Comparison of ENCODE assay signal across 1 cellular context in genomic region chr19:9768175-9769112, GRCh38.
TF ChIP-seq lines count a peak whose summit lies in the region.

ZNF846 (minus strand) TSS chr19:9768738; CDS start chr19:9764950, 3,788 bp downstream.

TF ChIP-seq in GM12878, 131 proteins besides CTCF, POLR2A, EP300 and RAD21 (continued from another document and continues in another):
- TF ChIP-seq PBX3 (IDR thresholded peaks at IDR 0.05; ENCODE audit: insufficient replicate concordance, low read depth, low read length) (no peak), CBX5 (IDR thresholded peaks at IDR 0.05; ENCODE audit: low read depth) (peak; percentile 95), FOXM1 (IDR thresholded peaks at IDR 0.05; ENCODE audit: low read depth, low read length) (no peak), IRF4 (IDR thresholded peaks at IDR 0.05; ENCODE audit: low read depth, low read length) (0 out of 2 replicates have a peak, but pooled peaks have one; percentile 25), MEF2A (IDR thresholded peaks at IDR 0.05; ENCODE audit: insufficient read depth, low read depth, low read length) (no peak), BCLAF1 (IDR thresholded peaks at IDR 0.05) (no peak), ZBTB33 (IDR thresholded peaks at IDR 0.05) (no peak), TCF7 (IDR thresholded peaks at IDR 0.05; ENCODE audit: borderline replicate concordance) (peak; percentile 12; the same call in 1 of the 2 replicates), NFXL1 (IDR thresholded peaks at IDR 0.05; ENCODE audit: borderline replicate concordance) (no peak), TCF12 (IDR thresholded peaks at IDR 0.05; ENCODE audit: low read depth, low read length) (peak; percentile 62; the same call in 1 of the 2 replicates), PML (IDR thresholded peaks at IDR 0.05; ENCODE audit: low read length) (peak; percentile 92), HCFC1 (IDR thresholded peaks at IDR 0.05; ENCODE audit: low read length) (peak; percentile 68), POLR2AphosphoS2 (IDR thresholded peaks at IDR 0.05; ENCODE audit: low read depth, low read length) (no peak), ZSCAN29 (IDR thresholded peaks at IDR 0.05) (no peak), HDGF (IDR thresholded peaks at IDR 0.05) (no peak), NR2C1 (IDR thresholded peaks at IDR 0.05) (peak; percentile 71), ATF2 (IDR thresholded peaks at IDR 0.05; ENCODE audit: low read length) (no peak), RUNX3 (IDR thresholded peaks at IDR 0.05; ENCODE audit: low read length) (peak; percentile 0; the same call in 1 of the 2 replicates), SPI1 (IDR thresholded peaks at IDR 0.05; ENCODE audit: borderline replicate concordance, insufficient read depth, low read depth, low read length) (peak; percentile 38; the same call in 1 of the 2 replicates), IRF3 (IDR thresholded peaks at IDR 0.05) (no peak), CBFB (IDR thresholded peaks at IDR 0.05; ENCODE audit: low read depth) (peak; percentile 51), SKIL (IDR thresholded peaks at IDR 0.05; ENCODE audit: low read depth, poor library complexity, severe bottlenecking) (no peak), RELA (IDR thresholded peaks at IDR 0.05; ENCODE audit: borderline replicate concordance, partially characterized antibody) (peak; percentile 29), E4F1 (IDR thresholded peaks at IDR 0.05; ENCODE audit: borderline replicate concordance, partially characterized antibody) (peak; percentile 65), SRF (IDR thresholded peaks at IDR 0.05; ENCODE audit: low read depth in 2 of 2, low read length in 2 of 2) (peak in 1 of 2 experiments; percentile 74; a peak in 2 of 4 replicates), HDAC2 (IDR thresholded peaks at IDR 0.05) (no peak), SMAD5 (IDR thresholded peaks at IDR 0.05; ENCODE audit: low read depth) (peak; percentile 60; the same call in 1 of the 2 replicates), ZBED1 (IDR thresholded peaks at IDR 0.05; ENCODE audit: borderline replicate concordance) (no peak), SMC3 (IDR thresholded peaks at IDR 0.05; ENCODE audit: borderline replicate concordance, low read length) (no peak), PKNOX1 (IDR thresholded peaks at IDR 0.05) (peak; percentile 63; the same call in 1 of the 2 replicates), MYB (IDR thresholded peaks at IDR 0.05; ENCODE audit: borderline replicate concordance, low read depth, low read length) (no peak), STAT3 (IDR thresholded peaks at IDR 0.05; ENCODE audit: low read depth, low read length) (no peak), IRF5 (IDR thresholded peaks at IDR 0.05; ENCODE audit: borderline replicate concordance) (no peak), SREBF2 (IDR thresholded peaks at IDR 0.05; ENCODE audit: low read length) (peak; percentile 50), RBBP5 (conservative IDR thresholded peaks at IDR 0.05) (no peak), MXI1 (IDR thresholded peaks at IDR 0.05; ENCODE audit: low read depth, low read length) (peak; percentile 59; the same call in 1 of the 2 replicates), RAD51 (IDR thresholded peaks at IDR 0.05) (no peak), CREM (IDR thresholded peaks at IDR 0.05; ENCODE audit: low read depth) (peak; percentile 88), ZBTB4 (CRISPR knock-in tag; IDR thresholded peaks at IDR 0.05) (no peak), KLF5 (IDR thresholded peaks at IDR 0.05; ENCODE audit: partially characterized antibody) (peak; percentile 62), STAT1 (conservative IDR thresholded peaks at IDR 0.05) (peak; percentile 88), BACH1 (IDR thresholded peaks at IDR 0.05; ENCODE audit: borderline replicate concordance) (no peak), SREBF1 (IDR thresholded peaks at IDR 0.05; ENCODE audit: low read length) (no peak), YY1 (IDR thresholded peaks at IDR 0.05; ENCODE audit: low read depth, low read length) (peak; percentile 76), RFX5 (IDR thresholded peaks at IDR 0.05; ENCODE audit: low read depth, low read length) (no peak), TBL1XR1 (IDR thresholded peaks at IDR 0.05; ENCODE audit: low read depth, low read length) (peak; percentile 77), GABPA (IDR thresholded peaks at IDR 0.05; ENCODE audit: low read depth) (peak; percentile 99)
